ENCODE assay signal across 16 cellular contexts in the genomic region with DNA sequence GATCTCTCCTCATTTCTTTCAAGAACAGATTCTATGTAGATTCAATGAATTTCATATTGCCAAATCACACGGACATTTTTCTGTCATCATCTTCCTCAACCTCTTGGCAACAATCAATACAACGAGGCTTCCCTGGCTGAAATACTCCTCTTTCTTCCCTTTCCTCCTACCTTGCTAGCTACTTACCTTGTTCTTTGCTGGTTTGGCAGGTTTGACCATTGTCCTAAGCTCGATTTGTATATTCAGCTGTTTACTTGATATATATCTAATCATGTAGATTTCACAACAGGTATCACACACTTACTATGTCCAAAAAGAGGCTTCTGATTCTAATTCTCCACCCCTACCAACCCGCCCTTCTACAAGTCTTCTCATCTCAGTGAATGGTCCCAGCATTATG.
"Had no signal": no experiment of that assay in that cellular context is flagged by ENCODE, and none has a peak within 500 bp of the region (broad histone marks: within the 10 kb centered on the region; RNA-seq: fewer than 3 reads in every experiment).

No MANE protein-coding gene starts in this region.

- H3K27ac ChIP-seq: SJSA1, SK-N-MC had no signal

- H3K9me3 ChIP-seq: SJSA1 had no signal

- DNase-seq: NCI-H1092, NCI-H1105 treated with DMSO at 0.1 percent for 48 hours, NCI-H1417 treated with DMSO at 0.1 percent for 48 hours, NCI-H146, NCI-H1930, NCI-H2107, NCI-H226, NCI-H510A, NCI-H524 treated with DMSO at 0.1 percent for 48 hours, NCI-H69, NCI-H774, Right ventricle myocardium superior, RPMI8226, SIG-M5 had no signal

- H3K27me3 ChIP-seq: SJSA1 had no signal

- H3K4me3 ChIP-seq: SJSA1, SK-N-MC had no signal
